10 cellular contexts compared by ENCODE assay signal in genomic region chr22:31102441-31103081, GRCh38. TPM values are rescaled to one million over a fixed set of nuclear protein-coding genes. Genes with fewer than 3 reads are reported as not detected.
DNase-seq lines count a peak whose midpoint lies in the region; ATAC-seq, FAIRE-seq and TF ChIP-seq lines count a peak whose summit lies in the region.
"Had no signal": no experiment of that assay in that cellular context is flagged by ENCODE, and none has a peak within 500 bp of the region (broad histone marks: within the 10 kb centered on the region; RNA-seq: fewer than 3 reads in every experiment).

No MANE protein-coding gene starts in this region.

- CTCF ChIA-PET in BJ (lab: Yijun Ruan, JAX), result interaction anchor here (0.8 to 3.5 kb wide), 15 partner anchors 10 to 190 kb away, joined by 3 to 30 read pairs (median 4); partner anchors contain the start of genes LIMK2 and PIK3IP1

- 85 to 86% methylated on average over 8 of the region's 8 CpGs for WGBS in pancreas, 2 donors

- POLR2A ChIA-PET in BJ (lab: Charles Lee), result interaction anchor here (0.6 kb wide), 1 partner anchor 181 kb away, joined by 4 read pairs; no protein-coding TSS in a partner anchor

- H3K36me3 ChIP-seq in BJ (ENCODE audit: control insufficient read depth, insufficient read depth, low read length) (peaks cover 37% of the 10 kb centered on the region), RWPE2 (ENCODE audit: low read depth) (peaks cover 50% of the 10 kb centered on the region), pancreas (peaks cover 0 to 32% (median 6%) of the 10 kb centered on the region in 3 donors)

- peak; percentile 64 for ATAC-seq in RWPE2 (ENCODE audit: low read depth)
- ATAC-seq in pancreas, result peak in 3 of 4 donors; percentile 2 to 10 (median 5)
- no peak for ATAC-seq in GM19467 (IDR thresholded peaks at IDR 0.05; ENCODE audit: unreplicated experiment)
- no peak for ATAC-seq in HG03469 (IDR thresholded peaks at IDR 0.05; ENCODE audit: unreplicated experiment)
- ATAC-seq in GM21576 (IDR thresholded peaks at IDR 0.05; ENCODE audit: unreplicated experiment), result no peak

- H3K4me3 ChIP-seq in BJ (ENCODE audit: low read depth, low read length) (no peak overlapping the region), RWPE2 (ENCODE audit: severe bottlenecking) (no peak overlapping the region), pancreas (no peak overlapping the region)

- intact Hi-C loops in pancreas (cut with DNase I), result no loop called here

- FAIRE-seq in pancreas (lab: Jason Lieb, UNC), result no peak

- no peak for TF ChIP-seq CTCF in BJ (IDR thresholded peaks at IDR 0.05; ENCODE audit: insufficient read depth, low read depth, low read length)
- TF ChIP-seq CTCF in RWPE2 (IDR thresholded peaks at IDR 0.05; ENCODE audit: poor library complexity, severe bottlenecking), result no peak
- TF ChIP-seq CTCF in pancreas (IDR thresholded peaks at IDR 0.05), result no peak

- H3K9me3 ChIP-seq in RWPE2 (ENCODE audit: severe bottlenecking) (no peaks in the 10 kb centered on the region), pancreas (no peaks in the 10 kb centered on the region)

- H3K27me3 ChIP-seq in BJ (ENCODE audit: control insufficient read depth, insufficient read depth, low read length) (no peaks in the 10 kb centered on the region), RWPE2 (ENCODE audit: insufficient read depth, poor library complexity, severe bottlenecking) (no peaks in the 10 kb centered on the region), pancreas (no peaks in the 10 kb centered on the region)

- no peaks in the 10 kb centered on the region for H3K4me1 ChIP-seq in RWPE2 (ENCODE audit: insufficient read depth, poor library complexity, severe bottlenecking)
- no peaks in the 10 kb centered on the region for H3K4me1 ChIP-seq in pancreas

- peak; percentile 86 for DNase-seq in BJ (ENCODE audit: low read depth)
- DNase-seq in RWPE2 (ENCODE audit: low spot score), result peak; percentile 73
- peak; percentile 98 for DNase-seq in fibroblast of the conjunctiva (ENCODE audit: low read depth)
- peak in 5 of 6 donors; percentile 15 to 63 (median 41) for DNase-seq in pancreas
- DNase-seq in activated effector memory CD4-positive, alpha-beta T cell treated with Interleukin-2 at 50 U/mL for 16 hours, result no peak
- DNase-seq: H9, NCI-H524 treated with DMSO at 0.1 percent for 48 hours had no signal

- H3K27ac ChIP-seq in RWPE2 (ENCODE audit: poor library complexity, severe bottlenecking) (no peak overlapping the region), pancreas (peak overlapping the region in 2 of 4 donors; percentile 17 to 36)

RNA-seq across cellular contexts. Expression of gene SELENOM, which starts 4.8 kb away (rescaled TPM):
- 215 and 292 TPM in 2 replicates for polyA plus RNA-seq in BJ (2011; rRNA removed)
- 111 and 156 TPM in 2 replicates for polyA minus RNA-seq in BJ (2011; rRNA and poly(A)+ RNA removed)
- 10 to 100 TPM; 46.1 to 62.4 (median 54.4) TPM for total RNA-seq in pancreas
- polyA plus RNA-seq in pancreas, result 100 to 1,000 TPM; 118 TPM

RNA-seq across cellular contexts. Expression of gene INPP5J, which starts 20.2 kb away (rescaled TPM):
- 1.1 and 1.5 TPM in 2 replicates for polyA plus RNA-seq in BJ (2011; rRNA removed)
- 0.98 and 2.5 TPM in 2 replicates for polyA minus RNA-seq in BJ (2011; rRNA and poly(A)+ RNA removed)
- 10 to 100 TPM in 2 of 6 donors, 1 to 10 TPM in 4; 4.5 to 12.7 (median 8.2) TPM for total RNA-seq in pancreas
- 10 to 100 TPM; 23.0 to 25.0 TPM for polyA plus RNA-seq in pancreas

RNA-seq across cellular contexts. Expression of gene SMTN, which starts 21.4 kb away (rescaled TPM):
- 16.9 and 45.7 TPM in 2 replicates for polyA plus RNA-seq in BJ (2011; rRNA removed)
- polyA minus RNA-seq in BJ (2011; rRNA and poly(A)+ RNA removed), result 19.0 and 23.1 TPM in 2 replicates
- total RNA-seq in pancreas, result 10 to 100 TPM; 25.5 to 51.2 (median 37.7) TPM
- polyA plus RNA-seq in pancreas, result 10 to 100 TPM; 68.1 to 77.4 TPM

RNA-seq across cellular contexts. Expression of gene PLA2G3, which starts 37.7 kb away (rescaled TPM):
- polyA plus RNA-seq in BJ (2011; rRNA removed) (0.04 TPM in 1 of 2 replicates, not detected in the other), pancreas (under 1 TPM in 1 of 2 donors, not detected in 1; 0.02 TPM)
- polyA minus RNA-seq in BJ (2011; rRNA and poly(A)+ RNA removed), result not detected in 2 replicates
- total RNA-seq in pancreas, result not detected

RNA-seq across cellular contexts. Expression of gene RNF185, which starts 57.4 kb away (rescaled TPM):
- polyA plus RNA-seq in BJ (2011; rRNA removed) (50.7 and 58.5 TPM in 2 replicates), pancreas (10 to 100 TPM in 1 of 2 donors, 1 to 10 TPM in 1; 9.4 to 18.9 TPM)
- polyA minus RNA-seq in BJ (2011; rRNA and poly(A)+ RNA removed), result 21.9 and 34.6 TPM in 2 replicates
- 10 to 100 TPM in 5 of 6 donors, 1 to 10 TPM in 1; 9.5 to 19.6 (median 14.0) TPM for total RNA-seq in pancreas

Comparison
In these comparisons a context has a peak if more than half of its experiments do, and no peak if none do; other contexts are left out.
1. ATAC-seq: peak in RWPE2 (single experiment) and pancreas (3 of 4); none in GM19467 (single experiment), HG03469 (single experiment) and GM21576 (single experiment).